8 cellular contexts compared by ENCODE assay signal in genomic region chr15:43329222-43329959, GRCh38.
A peak's percentile ranks its signal among the peaks of the same experiment; 100 is the strongest.
DNase-seq lines count a peak whose midpoint lies in the region; ATAC-seq and TF ChIP-seq lines count a peak whose summit lies in the region.

No MANE protein-coding gene starts in this region.

- no peak for ATAC-seq in HG03439 (IDR thresholded peaks at IDR 0.05; ENCODE audit: unreplicated experiment)

- H2AFZ ChIP-seq in neuron (ENCODE audit: low read depth, low read length) = peak overlapping the region; percentile 72

- H3K9me3 ChIP-seq in neuron (ENCODE audit: low read length) = no peaks in the 10 kb centered on the region

- DNase-seq in stimulated activated CD4-positive, alpha-beta T cell treated with anti-CD3 and anti-CD28 coated beads, Interleukin-15, amount 100 ng/mL, for 24 hours = peak; percentile 11
- DNase-seq in stimulated activated CD4-positive, alpha-beta T cell treated with anti-CD3 and anti-CD28 coated beads, Interleukin-4, amount 100 ng/mL, for 1 hour = no peak
- DNase-seq in activated CD4-positive, alpha-beta T cell treated with anti-CD3 and anti-CD28 coated beads, Interleukin-2, amount 50 U/mL, for 24 hours (ENCODE audit: low read depth in 1 of 2, low spot score in 1 of 2) = peak; percentile 1 to 4
- no peak for DNase-seq in fibroblast of pulmonary artery (ENCODE audit: low read depth)
- no peak for DNase-seq in DMS114 treated with DMSO at 0.1 percent for 48 hours (lab: John Stamatoyannopoulos, UW; ENCODE audit: unreplicated experiment)
- DNase-seq in NCI-H2171 (lab: John Stamatoyannopoulos, UW) = no peak

- peaks cover 21% of the 10 kb centered on the region for H3K4me1 ChIP-seq in neuron (ENCODE audit: insufficient read depth, low read length)

- no peaks in the 10 kb centered on the region for H3K27me3 ChIP-seq in neuron (ENCODE audit: insufficient read depth, low read length)

- no peak for TF ChIP-seq CTCF in fibroblast of pulmonary artery (IDR thresholded peaks at IDR 0.05; ENCODE audit: low read length, missing control alignments)

- H3K4me3 ChIP-seq in fibroblast of pulmonary artery (replicated peaks; ENCODE audit: low read depth, low read length) (peak overlapping the region; percentile 76), neuron (ENCODE audit: low read length) (peak overlapping the region; percentile 77)

- peaks cover 19% of the 10 kb centered on the region for H3K36me3 ChIP-seq in neuron (ENCODE audit: insufficient read depth, low read length)

Comparison
In these comparisons a context has a peak if more than half of its experiments do, and no peak if none do; other contexts are left out.
1. DNase-seq: peak in stimulated activated CD4-positive, alpha-beta T cell treated with anti-CD3 and anti-CD28 coated beads, Interleukin-15, amount 100 ng/mL, for 24 hours (single experiment) and activated CD4-positive, alpha-beta T cell treated with anti-CD3 and anti-CD28 coated beads, Interleukin-2, amount 50 U/mL, for 24 hours (2 of 2); none in stimulated activated CD4-positive, alpha-beta T cell treated with anti-CD3 and anti-CD28 coated beads, Interleukin-4, amount 100 ng/mL, for 1 hour (single experiment), fibroblast of pulmonary artery (single experiment), DMS114 treated with DMSO at 0.1 percent for 48 hours (single experiment) and NCI-H2171 (single experiment).